In the genomic region with DNA sequence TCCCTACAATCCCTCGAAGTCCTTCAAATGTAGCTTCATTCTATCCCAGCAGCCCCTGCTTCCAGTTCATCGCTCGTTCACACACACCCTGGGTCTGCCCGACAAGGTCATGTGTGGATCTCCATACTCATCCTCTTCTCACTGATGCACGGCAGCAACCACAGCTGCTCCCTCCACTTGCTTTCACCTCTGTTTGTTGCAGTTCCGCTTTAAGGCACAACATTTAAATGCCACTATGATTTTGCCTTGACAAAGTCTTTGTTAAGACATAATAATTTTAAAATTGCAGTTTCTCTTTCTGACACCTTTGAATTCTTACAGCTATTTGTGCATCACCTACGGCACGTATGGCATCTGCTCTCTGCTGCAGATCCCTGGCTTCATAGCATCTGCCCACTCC, we compare ENCODE assay signal across 1 cellular context.
TF ChIP-seq lines count a peak whose summit lies in the region.

No MANE protein-coding gene starts in this region.

TF ChIP-seq in K562, 482 proteins besides CTCF, POLR2A, EP300 and RAD21:
- peak; percentile 63; the same call in 1 of the 2 replicates for TF ChIP-seq SPI1 (IDR thresholded peaks at IDR 0.05; ENCODE audit: borderline replicate concordance, low read depth, low read length)
- no peak for TF ChIP-seq RBM17 (IDR thresholded peaks at IDR 0.05; ENCODE audit: borderline replicate concordance, low read depth, low read length)
TF ChIP-seq in K562: peak in this region for 1.
